11 cellular contexts compared by ENCODE assay signal in the genomic region with DNA sequence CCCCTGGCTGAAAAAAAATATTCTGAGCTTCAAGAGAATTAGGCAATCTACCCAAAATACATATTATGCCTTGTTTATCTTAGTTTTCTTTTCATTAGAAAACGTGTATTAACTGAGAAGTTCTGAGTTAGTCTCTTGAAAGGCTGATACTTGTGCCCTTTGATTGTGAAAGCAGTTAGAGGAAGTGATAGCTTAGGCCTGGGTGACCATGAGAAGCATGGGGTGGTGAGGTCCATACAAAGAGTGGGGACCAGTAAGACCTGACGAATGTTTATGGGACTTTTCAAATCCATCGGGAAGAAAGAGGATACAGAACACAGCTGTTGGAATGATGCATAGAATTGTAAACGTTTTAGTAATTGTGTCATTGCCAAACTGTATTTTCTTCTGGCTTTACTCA.
DNase-seq lines count a peak whose midpoint lies in the region; ATAC-seq and TF ChIP-seq lines count a peak whose summit lies in the region.
"Had no signal": no experiment of that assay in that cellular context is flagged by ENCODE, and none has a peak within 500 bp of the region (broad histone marks: within the 10 kb centered on the region; RNA-seq: fewer than 3 reads in every experiment).

No MANE protein-coding gene starts in this region.

- H3K36me3 Mint-ChIP-seq in chondrocyte (ENCODE audit: low read depth) (no peaks in the 10 kb centered on the region), MCF 10A (ENCODE audit: insufficient read depth, unreplicated experiment) (no peaks in the 10 kb centered on the region)

- WGBS in SK-N-SH (ENCODE audit: low lambda C conversion rate) = 41% methylated on average over 4 of the region's 4 CpGs

- peaks cover 11% of the 10 kb centered on the region for H3K27me3 Mint-ChIP-seq in chondrocyte (ENCODE audit: low read depth)
- no peaks in the 10 kb centered on the region for H3K27me3 Mint-ChIP-seq in MCF 10A (ENCODE audit: insufficient read depth, unreplicated experiment)
- H3K27me3 Mint-ChIP-seq: dendritic cell treated with granulocyte-macrophage colony-stimulating factor and Interleukin-4, amounts not matched to agents 40 ng/mL and 50 ng/mL, for 4 days had no signal

- H3K4me1 ChIP-seq in SK-N-SH (ENCODE audit: control insufficient read depth in 1 of 2, insufficient read depth in 2 of 2, low read depth in 1 of 2, low read length in 1 of 2) = peaks cover 0 to 10% of the 10 kb centered on the region in 2 experiments; a peak in 1 of 4 replicates
- H3K4me1 ChIP-seq: A549 had no signal

- H3F3A ChIP-seq in SK-N-SH (replicated peaks; ENCODE audit: insufficient read depth) = no peaks in the 10 kb centered on the region

- H3K9me3 ChIP-seq in SK-N-SH = no peaks in the 10 kb centered on the region
- H3K9me3 ChIP-seq: A549 had no signal

- POLR2A ChIA-PET in SK-N-SH (lab: Yijun Ruan, JAX) (no interaction called here), MCF 10A (lab: Yijun Ruan, JAX) (no interaction called here)

- no peak for TF ChIP-seq RAD21 in SK-N-SH (IDR thresholded peaks at IDR 0.05; ENCODE audit: low read length)

- in situ Hi-C loops in ACHN (cut with HindIII; ENCODE audit: low pct_ligation_motif_present, low pct_unique_long_range_greater_than_20kb, low sequenced_read_pairs) = no loop called here

- H3K27ac Mint-ChIP-seq in chondrocyte (ENCODE audit: unreplicated experiment) (no peak overlapping the region), MCF 10A (ENCODE audit: low read depth, unreplicated experiment) (no peak overlapping the region)
- H3K27ac Mint-ChIP-seq: dendritic cell treated with granulocyte-macrophage colony-stimulating factor and Interleukin-4, amounts not matched to agents 40 ng/mL and 50 ng/mL, for 4 days had no signal

- no peak for TF ChIP-seq EP300 in SK-N-SH (IDR thresholded peaks at IDR 0.05; ENCODE audit: borderline replicate concordance in 1 of 2, low read depth in 1 of 2, low read length in 1 of 2)

- H3K4me1 Mint-ChIP-seq in chondrocyte (ENCODE audit: low read depth) (no peaks in the 10 kb centered on the region), MCF 10A (ENCODE audit: insufficient read depth, unreplicated experiment) (peaks cover 4% of the 10 kb centered on the region)

- H3K4me3 Mint-ChIP-seq in chondrocyte (ENCODE audit: unreplicated experiment) (no peak overlapping the region), MCF 10A (ENCODE audit: unreplicated experiment) (no peak overlapping the region)
- H3K4me3 Mint-ChIP-seq: dendritic cell treated with granulocyte-macrophage colony-stimulating factor and Interleukin-4, amounts not matched to agents 40 ng/mL and 50 ng/mL, for 4 days had no signal

- intact Hi-C loops in MCF 10A (cut with micrococcal nuclease) = no loop called here

- CTCF ChIA-PET in SK-N-SH (lab: Yijun Ruan, JAX) (no interaction called here), MCF 10A (lab: Yijun Ruan, JAX) (interaction anchor here (1.1 kb wide), 1 partner anchor 18 kb away, joined by 4 read pairs; no protein-coding TSS in a partner anchor)

- H2AFZ ChIP-seq in SK-N-SH (ENCODE audit: low read depth) = 0 out of 2 replicates have a peak overlapping the region, but pooled peaks have one; percentile 4

- H3K79me2 ChIP-seq in SK-N-SH (ENCODE audit: insufficient read depth) = no peaks in the 10 kb centered on the region

- TF ChIP-seq CTCF in SK-N-SH (IDR thresholded peaks at IDR 0.05) = no peak
- TF ChIP-seq CTCF in chondrocyte (IDR thresholded peaks at IDR 0.05) = no peak
- no peak for TF ChIP-seq CTCF in MCF 10A (IDR thresholded peaks at IDR 0.05; ENCODE audit: unreplicated experiment)

- H3K36me3 ChIP-seq in SK-N-SH (replicated peaks in 1 of 2; ENCODE audit: control insufficient read depth in 1 of 2, insufficient read depth in 2 of 2, low read length in 1 of 2) = no peaks in the 10 kb centered on the region

- H3K4me3 ChIP-seq in SK-N-SH (ENCODE audit: low read depth in 2 of 2, low read length in 1 of 2) = no peak overlapping the region
- H3K4me3 ChIP-seq: A549 had no signal

- H4K20me1 ChIP-seq in SK-N-SH (ENCODE audit: insufficient read depth) = no peaks in the 10 kb centered on the region

- no peaks in the 10 kb centered on the region for H3K27me3 ChIP-seq in SK-N-SH (ENCODE audit: insufficient read depth)

- no peak overlapping the region for H3K4me2 ChIP-seq in SK-N-SH
- H3K4me2 ChIP-seq: A549 had no signal

- H3K9me3 Mint-ChIP-seq in chondrocyte (ENCODE audit: low read depth) = no peaks in the 10 kb centered on the region
- H3K9me3 Mint-ChIP-seq in MCF 10A (ENCODE audit: unreplicated experiment) = no peaks in the 10 kb centered on the region
- H3K9me3 Mint-ChIP-seq: dendritic cell treated with granulocyte-macrophage colony-stimulating factor and Interleukin-4, amounts not matched to agents 40 ng/mL and 50 ng/mL, for 4 days had no signal

- H3K27ac ChIP-seq in SK-N-SH (ENCODE audit: low read depth in 2 of 2, low read length in 1 of 2) = no peak overlapping the region
- H3K27ac ChIP-seq: A549 had no signal

- ATAC-seq in SK-N-SH treated with all-trans-retinoic acid at 6 μM for 48 hours (no peak), HG02798 (IDR thresholded peaks at IDR 0.05; ENCODE audit: poor library complexity, unreplicated experiment) (peak; percentile 77), HG03571 (IDR thresholded peaks at IDR 0.05; ENCODE audit: unreplicated experiment) (peak; percentile 82)
- ATAC-seq: A549 had no signal

- no peak for DNase-seq in SK-N-SH
- no peak for DNase-seq in NCI-H82 treated with DMSO at 0.1 percent for 48 hours (lab: John Stamatoyannopoulos, UW; ENCODE audit: unreplicated experiment)
- no peak for DNase-seq in chondrocyte (ENCODE audit: low spot score)
- DNase-seq in ACHN = no peak
- DNase-seq in MCF 10A (ENCODE audit: unreplicated experiment) = no peak
- DNase-seq: T-helper 2 cell had no signal

- H3K9me2 ChIP-seq in SK-N-SH = no peaks in the 10 kb centered on the region

- BruUV-seq in MCF 10A (replicated peaks; lab: Mats Ljungman, UMichigan) = no TSS peak

- no peak overlapping the region for H3K9ac ChIP-seq in SK-N-SH

TF ChIP-seq in SK-N-SH, 30 proteins besides CTCF, POLR2A, EP300 and RAD21:
- TF ChIP-seq JUND (IDR thresholded peaks at IDR 0.05) (no peak), TEAD4 (IDR thresholded peaks at IDR 0.05; ENCODE audit: borderline replicate concordance, insufficient read depth) (no peak), ZBTB33 (IDR thresholded peaks at IDR 0.05; ENCODE audit: borderline replicate concordance, low read depth) (no peak)

TF ChIP-seq in SK-N-SH treated with all-trans-retinoic acid at 6 μM for 48 hours, 23 proteins besides CTCF, POLR2A, EP300 and RAD21:
- TF ChIP-seq TCF4 (CRISPR knock-in tag; IDR thresholded peaks at IDR 0.05; ENCODE audit: borderline replicate concordance) (no peak), OSR1 (CRISPR knock-in tag; IDR thresholded peaks at IDR 0.05) (no peak), ESRRG (CRISPR knock-in tag; IDR thresholded peaks at IDR 0.05) (no peak), RARB (CRISPR knock-in tag; IDR thresholded peaks at IDR 0.05) (no peak), BACH2 (CRISPR knock-in tag; IDR thresholded peaks at IDR 0.05; ENCODE audit: borderline replicate concordance) (no peak), PATZ1 (CRISPR knock-in tag; IDR thresholded peaks at IDR 0.05; ENCODE audit: borderline replicate concordance) (no peak), PPARA (CRISPR knock-in tag; IDR thresholded peaks at IDR 0.05; ENCODE audit: borderline replicate concordance) (no peak), CSRNP3 (CRISPR knock-in tag; IDR thresholded peaks at IDR 0.05) (no peak), ZC3H10 (CRISPR knock-in tag; IDR thresholded peaks at IDR 0.05) (no peak), ZNF70 (CRISPR knock-in tag; IDR thresholded peaks at IDR 0.05) (no peak)
- TF ChIP-seq, protein P1, sequence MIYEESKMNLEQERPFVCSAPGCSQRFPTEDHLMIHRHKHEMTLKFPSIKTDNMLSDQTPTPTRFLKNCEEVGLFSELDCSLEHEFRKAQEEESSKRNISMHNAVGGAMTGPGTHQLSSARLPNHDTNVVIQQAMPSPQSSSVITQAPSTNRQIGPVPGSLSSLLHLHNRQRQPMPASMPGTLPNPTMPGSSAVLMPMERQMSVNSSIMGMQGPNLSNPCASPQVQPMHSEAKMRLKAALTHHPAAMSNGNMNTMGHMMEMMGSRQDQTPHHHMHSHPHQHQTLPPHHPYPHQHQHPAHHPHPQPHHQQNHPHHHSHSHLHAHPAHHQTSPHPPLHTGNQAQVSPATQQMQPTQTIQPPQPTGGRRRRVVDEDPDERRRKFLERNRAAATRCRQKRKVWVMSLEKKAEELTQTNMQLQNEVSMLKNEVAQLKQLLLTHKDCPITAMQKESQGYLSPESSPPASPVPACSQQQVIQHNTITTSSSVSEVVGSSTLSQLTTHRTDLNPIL (CRISPR knock-in tag; IDR thresholded peaks at IDR 0.05; ENCODE audit: low read depth) = no peak
TF ChIP-seq in SK-N-SH treated with all-trans-retinoic acid at 6 μM for 48 hours: peak in this region for 0.
